Comparison of ENCODE assay signal across 15 cellular contexts in the genomic region with DNA sequence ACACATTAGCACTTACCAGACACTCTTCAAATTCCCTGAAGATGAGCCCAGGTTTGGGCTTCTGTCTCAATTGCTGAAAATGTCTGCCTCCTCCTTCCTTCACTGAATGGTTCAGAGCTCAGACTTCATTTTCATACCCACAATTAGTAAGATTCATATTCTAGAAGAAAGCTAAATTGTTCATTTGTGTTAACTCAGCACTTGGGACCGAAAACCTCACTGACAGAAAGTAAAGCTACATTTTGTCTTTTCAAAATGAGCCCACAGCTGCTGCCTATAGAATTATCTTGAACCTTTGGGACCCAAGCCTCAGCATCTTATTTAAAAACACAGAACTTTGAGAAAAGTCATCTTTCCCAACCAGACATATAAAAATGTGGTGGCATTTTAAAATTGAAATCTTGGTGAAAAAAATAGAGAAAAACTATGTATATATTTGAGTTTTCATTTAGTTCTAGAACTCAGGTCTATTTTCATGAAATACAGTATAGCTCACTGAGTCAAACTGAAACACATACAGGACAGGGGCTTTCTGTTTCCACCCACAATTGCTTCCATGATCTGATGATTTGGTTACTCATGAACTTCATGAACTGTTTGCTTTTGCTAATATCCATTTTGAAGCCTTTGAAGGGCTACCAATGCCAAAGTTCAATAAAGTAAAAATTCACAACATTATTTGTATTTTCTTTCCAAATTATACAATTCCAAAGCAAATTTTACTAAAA.
DNase-seq lines count a peak whose midpoint lies in the region; ATAC-seq and TF ChIP-seq lines count a peak whose summit lies in the region.
"Had no signal": no experiment of that assay in that cellular context is flagged by ENCODE, and none has a peak within 500 bp of the region (broad histone marks: within the 10 kb centered on the region; RNA-seq: fewer than 3 reads in every experiment).

No MANE protein-coding gene starts in this region.

- H3K9me3 ChIP-seq in prostate gland (no peaks in the 10 kb centered on the region), vagina (no peaks in the 10 kb centered on the region)
- H3K9me3 ChIP-seq: gastrocnemius medialis, lower lobe of right lung had no signal

- no peak overlapping the region for H3K4me3 Mint-ChIP-seq in natural killer cell treated with Interleukin-12 subunit alpha and Interleukin-12 subunit beta and Interleukin-15 and Interleukin-18, amount 100 ng/mL, for 72 hours
- H3K4me3 Mint-ChIP-seq: CD14-positive monocyte had no signal

- no peaks in the 10 kb centered on the region for H3K4me1 Mint-ChIP-seq in natural killer cell treated with Interleukin-12 subunit alpha and Interleukin-12 subunit beta and Interleukin-15 and Interleukin-18, amount 100 ng/mL, for 72 hours (ENCODE audit: low read depth in 2 of 2)
- H3K4me1 Mint-ChIP-seq: CD14-positive monocyte had no signal

- H3K36me3 Mint-ChIP-seq in natural killer cell treated with Interleukin-12 subunit alpha and Interleukin-12 subunit beta and Interleukin-15 and Interleukin-18, amount 100 ng/mL, for 72 hours: no peaks in the 10 kb centered on the region
- H3K36me3 Mint-ChIP-seq: CD14-positive monocyte had no signal

- TF ChIP-seq POLR2A in prostate gland (IDR thresholded peaks at IDR 0.05): no peak
- no peak for TF ChIP-seq POLR2A in vagina (IDR thresholded peaks at IDR 0.05)

- H3K4me1 ChIP-seq in prostate gland (replicated peaks) (no peaks in the 10 kb centered on the region), vagina (no peaks in the 10 kb centered on the region)
- H3K4me1 ChIP-seq: gastrocnemius medialis, lower lobe of right lung had no signal

- TF ChIP-seq CTCF in GM12864 (IDR thresholded peaks at IDR 0.05; ENCODE audit: low read depth, low read length, missing control alignments): no peak
- no peak for TF ChIP-seq CTCF in prostate gland (IDR thresholded peaks at IDR 0.05)
- no peak for TF ChIP-seq CTCF in vagina (IDR thresholded peaks at IDR 0.05)

- H3K27me3 ChIP-seq in prostate gland (replicated peaks; ENCODE audit: insufficient read depth) (no peaks in the 10 kb centered on the region), vagina (no peaks in the 10 kb centered on the region)

- no peaks in the 10 kb centered on the region for H3K36me3 ChIP-seq in prostate gland
- H3K36me3 ChIP-seq in vagina: no peaks in the 10 kb centered on the region
- H3K36me3 ChIP-seq: gastrocnemius medialis, lower lobe of right lung had no signal

- intact Hi-C loops in sciatic nerve (cut with DNase I): no loop called here
- intact Hi-C loops in prostate gland (cut with DNase I): no loop called here
- intact Hi-C loops in vagina (cut with DNase I): no loop called here

- H3K27me3 Mint-ChIP-seq in natural killer cell treated with Interleukin-12 subunit alpha and Interleukin-12 subunit beta and Interleukin-15 and Interleukin-18, amount 100 ng/mL, for 72 hours: peaks cover 20 to 35% of the 10 kb centered on the region in 2 donors

- H3K4me3 ChIP-seq in GM12864 (ENCODE audit: low read depth, low read length): no peak overlapping the region
- H3K4me3 ChIP-seq in prostate gland: no peak overlapping the region
- no peak overlapping the region for H3K4me3 ChIP-seq in vagina
- H3K4me3 ChIP-seq: gastrocnemius medialis, lower lobe of right lung had no signal

- ATAC-seq in GM18909 (IDR thresholded peaks at IDR 0.05; ENCODE audit: poor library complexity, unreplicated experiment) (peak; percentile 88), HG02588 (IDR thresholded peaks at IDR 0.05; ENCODE audit: unreplicated experiment) (peak; percentile 73), HG03432 (IDR thresholded peaks at IDR 0.05; ENCODE audit: unreplicated experiment) (peak; percentile 78), sciatic nerve (no peak)
- no peak for ATAC-seq in natural killer cell treated with Interleukin-12 subunit alpha and Interleukin-12 subunit beta and Interleukin-15 and Interleukin-18, amount 100 ng/mL, for 72 hours
- ATAC-seq: gastrocnemius medialis, lower lobe of right lung had no signal

- H3K9me3 Mint-ChIP-seq in natural killer cell treated with Interleukin-12 subunit alpha and Interleukin-12 subunit beta and Interleukin-15 and Interleukin-18, amount 100 ng/mL, for 72 hours: no peaks in the 10 kb centered on the region

- WGBS in prostate gland: 100% methylated on average over 1 of the region's 1 CpG

- DNase-seq in GM12864 (ENCODE audit: low read depth) (peak; percentile 40), sciatic nerve (ENCODE audit: low spot score) (no peak), prostate gland (ENCODE audit: low spot score) (no peak), vagina (ENCODE audit: extremely low spot score in 2 of 2) (no peak)
- no peak for DNase-seq in natural killer cell treated with Interleukin-12 subunit alpha and Interleukin-12 subunit beta and Interleukin-15 and Interleukin-18, amount 100 ng/mL, for 72 hours (ENCODE audit: low spot score)
- DNase-seq: cerebellar nuclear complex, gastrocnemius medialis, KBM-7, lower lobe of right lung, NCI-H2227 treated with DMSO at 0.1 percent for 48 hours, SIG-M5 had no signal

- no peak overlapping the region for H3K27ac Mint-ChIP-seq in natural killer cell treated with Interleukin-12 subunit alpha and Interleukin-12 subunit beta and Interleukin-15 and Interleukin-18, amount 100 ng/mL, for 72 hours
- H3K27ac Mint-ChIP-seq: CD14-positive monocyte had no signal

- no peak overlapping the region for H3K27ac ChIP-seq in prostate gland
- H3K27ac ChIP-seq in vagina: no peak overlapping the region
- H3K27ac ChIP-seq: gastrocnemius medialis, lower lobe of right lung had no signal

Comparison
In these comparisons a context has a peak if more than half of its experiments do, and no peak if none do; other contexts are left out.
1. ATAC-seq: peak in GM18909 (single experiment), HG02588 (single experiment) and HG03432 (single experiment); none in sciatic nerve (single experiment) and natural killer cell treated with Interleukin-12 subunit alpha and Interleukin-12 subunit beta and Interleukin-15 and Interleukin-18, amount 100 ng/mL, for 72 hours (0 of 2).